Comparison of ENCODE assay signal across 1 cellular context in genomic region chr6:26043389-26044139, GRCh38.
A peak's percentile ranks its signal among the peaks of the same experiment; 100 is the strongest.
TF ChIP-seq lines count a peak whose summit lies in the region.

No MANE protein-coding gene starts in this region.

TF ChIP-seq in HepG2, 621 proteins besides CTCF, POLR2A, EP300 and RAD21 (continued from another document and continues in another):
- TF ChIP-seq CEBPZ (IDR thresholded peaks at IDR 0.05; ENCODE audit: low read length) (no peak), ZNF280B (CRISPR knock-in tag; IDR thresholded peaks at IDR 0.05; ENCODE audit: borderline replicate concordance) (no peak), ZBTB33 (CRISPR knock-in tag; IDR thresholded peaks at IDR 0.05) (peak; percentile 79; the same call in 1 of the 2 replicates), ZNF44 (CRISPR knock-in tag; IDR thresholded peaks at IDR 0.05) (no peak), ZNF138 (CRISPR knock-in tag; IDR thresholded peaks at IDR 0.05; ENCODE audit: low read depth) (no peak), ZNF747 (CRISPR knock-in tag; IDR thresholded peaks at IDR 0.05; ENCODE audit: borderline replicate concordance) (no peak), GATA4 (IDR thresholded peaks at IDR 0.05; ENCODE audit: borderline replicate concordance, low read depth) (peak; percentile 73), SOX6 (IDR thresholded peaks at IDR 0.05) (no peak), SOX6 (CRISPR knock-in tag; IDR thresholded peaks at IDR 0.05) (no peak), ZNF331 (CRISPR knock-in tag; IDR thresholded peaks at IDR 0.05) (peak; percentile 48; the same call in 1 of the 2 replicates), ZNF142 (CRISPR knock-in tag; IDR thresholded peaks at IDR 0.05) (0 out of 2 replicates have a peak, but pooled peaks have one; percentile 4), RFXAP (CRISPR knock-in tag; IDR thresholded peaks at IDR 0.05; ENCODE audit: borderline replicate concordance) (peak; percentile 49), ATF7-NPFF (CRISPR knock-in tag; IDR thresholded peaks at IDR 0.05; ENCODE audit: low read depth) (no peak), ARID2 (CRISPR knock-in tag; IDR thresholded peaks at IDR 0.05; ENCODE audit: borderline replicate concordance) (no peak), ZNF281 (CRISPR knock-in tag; IDR thresholded peaks at IDR 0.05; ENCODE audit: borderline replicate concordance) (no peak), ZNF362 (CRISPR knock-in tag; IDR thresholded peaks at IDR 0.05; ENCODE audit: borderline replicate concordance) (no peak), ZC3H13 (CRISPR knock-in tag; IDR thresholded peaks at IDR 0.05) (peak; percentile 42; the same call in 1 of the 2 replicates), EZH2 (conservative IDR thresholded peaks at IDR 0.05; ENCODE audit: low read depth, low read length) (no peak), NCOA5 (CRISPR knock-in tag; IDR thresholded peaks at IDR 0.05) (no peak; the same call in 1 of the 2 replicates), SYNCRIP (IDR thresholded peaks at IDR 0.05; ENCODE audit: insufficient read depth, low read depth, low read length) (no peak), BCL3 (CRISPR knock-in tag; IDR thresholded peaks at IDR 0.05) (no peak), ZFP90 (CRISPR knock-in tag; IDR thresholded peaks at IDR 0.05; ENCODE audit: borderline replicate concordance) (no peak), TAF1 (CRISPR knock-in tag; IDR thresholded peaks at IDR 0.05) (peak; percentile 52), SCMH1 (CRISPR knock-in tag; IDR thresholded peaks at IDR 0.05; ENCODE audit: borderline replicate concordance) (no peak), HNRNPUL1 (IDR thresholded peaks at IDR 0.05; ENCODE audit: low read depth, low read length) (no peak), ZNF607 (CRISPR knock-in tag; IDR thresholded peaks at IDR 0.05; ENCODE audit: borderline replicate concordance) (no peak), GRHL1 (CRISPR knock-in tag; conservative IDR thresholded peaks at IDR 0.05) (no peak), ZNF282 (IDR thresholded peaks at IDR 0.05; ENCODE audit: partially characterized antibody) (no peak), ZNF264 (CRISPR knock-in tag; IDR thresholded peaks at IDR 0.05) (0 out of 2 replicates have a peak, but pooled peaks have one; percentile 54), WIZ (CRISPR knock-in tag; IDR thresholded peaks at IDR 0.05) (no peak), NR2F6 (IDR thresholded peaks at IDR 0.05) (no peak), NR2F6 (CRISPR knock-in tag; IDR thresholded peaks at IDR 0.05) (no peak), ZNF589 (CRISPR knock-in tag; conservative IDR thresholded peaks at IDR 0.05) (0 out of 2 replicates have a peak, but pooled peaks have one; percentile 33), SP4 (CRISPR knock-in tag; IDR thresholded peaks at IDR 0.05) (no peak)
